Comparison of ENCODE assay signal across 16 cellular contexts in the genomic region with DNA sequence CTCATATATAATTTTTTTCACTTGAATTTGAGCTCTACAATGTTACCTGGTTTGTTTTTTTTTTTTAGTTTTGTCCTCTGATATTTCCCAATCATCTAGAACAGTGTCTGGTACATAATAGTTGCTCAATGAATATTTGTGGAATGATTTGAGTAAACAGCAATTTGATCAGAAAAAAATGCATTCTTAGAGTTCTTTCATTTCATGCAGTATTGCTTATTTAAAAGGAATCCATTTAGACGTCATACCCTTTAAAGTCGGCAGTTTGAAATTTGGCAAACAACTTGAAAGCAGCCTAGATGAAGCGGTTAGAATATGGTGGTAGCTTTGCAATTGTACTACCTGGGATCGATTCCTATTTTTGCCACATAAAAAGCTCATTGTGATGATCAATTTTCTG.
"Had no signal": no experiment of that assay in that cellular context is flagged by ENCODE, and none has a peak within 500 bp of the region (broad histone marks: within the 10 kb centered on the region; RNA-seq: fewer than 3 reads in every experiment).

No MANE protein-coding gene starts in this region.

- H3K9me3 Mint-ChIP-seq: natural killer cell treated with Interleukin-12 subunit alpha and Interleukin-12 subunit beta and Interleukin-15 and Interleukin-18, amount 100 ng/mL, for 72 hours had no signal

- ATAC-seq: left lobe of liver; natural killer cell treated with Interleukin-12 subunit alpha and Interleukin-12 subunit beta and Interleukin-15 and Interleukin-18, amount 100 ng/mL, for 72 hours had no signal

- H3K36me3 Mint-ChIP-seq: natural killer cell treated with Interleukin-12 subunit alpha and Interleukin-12 subunit beta and Interleukin-15 and Interleukin-18, amount 100 ng/mL, for 72 hours had no signal

- H3K27ac Mint-ChIP-seq: natural killer cell treated with Interleukin-12 subunit alpha and Interleukin-12 subunit beta and Interleukin-15 and Interleukin-18, amount 100 ng/mL, for 72 hours had no signal

- DNase-seq: activated CD4-positive, CD25-positive, alpha-beta regulatory T cell treated with anti-CD3 and anti-CD28 coated beads, Interleukin-2, amount 50 U/mL, for 72 hours; activated naive CD4-positive, alpha-beta T cell treated with Interleukin-2 at 50 U/mL for 16 hours; activated T-cell treated with anti-CD3 and anti-CD28 coated beads for 4 hours; central memory CD4-positive, alpha-beta T cell; effector CD4-positive, alpha-beta T cell; esophagus squamous epithelium; islet precursor cell; nucleus accumbens; stimulated activated CD4-positive, alpha-beta T cell treated with anti-CD3 and anti-CD28 coated beads, Interleukin-4, amount 100 ng/mL, for 24 hours; stimulated activated naive CD4-positive, alpha-beta T cell; T-helper 9 cell; uterus had no signal

- H3K4me3 Mint-ChIP-seq: natural killer cell treated with Interleukin-12 subunit alpha and Interleukin-12 subunit beta and Interleukin-15 and Interleukin-18, amount 100 ng/mL, for 72 hours had no signal

- H3K4me3 ChIP-seq: esophagus squamous epithelium, skin epidermis, tibial artery, uterus had no signal
